In genomic region chr1:235244969-235245592, GRCh38 we compare ENCODE assay signal across 15 cellular contexts.
DNase-seq lines count a peak whose midpoint lies in the region; ATAC-seq and TF ChIP-seq lines count a peak whose summit lies in the region.
"Had no signal": no experiment of that assay in that cellular context is flagged by ENCODE, and none has a peak within 500 bp of the region (broad histone marks: within the 10 kb centered on the region; RNA-seq: fewer than 3 reads in every experiment).

No MANE protein-coding gene starts in this region.

- no peak overlapping the region for H2AFZ ChIP-seq in Loucy (ENCODE audit: low read length)
- no peak overlapping the region for H2AFZ ChIP-seq in neural progenitor cell (replicated peaks)

- H3F3A ChIP-seq in Loucy (ENCODE audit: low read depth) (0 out of 2 replicates have a peak, but pooled peaks cover 6% of the 10 kb centered on the region), neural progenitor cell (ENCODE audit: low read depth) (peaks cover 13% of the 10 kb centered on the region)

- H3K27me3 Mint-ChIP-seq in activated naive CD4-positive, alpha-beta T cell treated with anti-CD3 and anti-CD28 coated beads, Interleukin-2, amount 10 ng/mL, durations not matched to agents 7 days and 5 days = no peaks in the 10 kb centered on the region
- H3K27me3 Mint-ChIP-seq in activated naive CD8-positive, alpha-beta T cell treated with anti-CD3 and anti-CD28 coated beads, Interleukin-2, amount 10 ng/mL, durations not matched to agents 7 days and 5 days = no peaks in the 10 kb centered on the region
- no peaks in the 10 kb centered on the region for H3K27me3 Mint-ChIP-seq in neural progenitor cell (ENCODE audit: insufficient read depth, low read depth)

- POLR2A ChIA-PET in activated naive CD8-positive, alpha-beta T cell treated with anti-CD3 and anti-CD28 coated beads, Interleukin-2, amount 10 ng/mL, durations not matched to agents 7 days and 5 days (lab: Charles Lee) = no interaction called here

- H3K9me2 ChIP-seq in Loucy (replicated peaks; ENCODE audit: low read depth, low read length) = no peaks in the 10 kb centered on the region

- peak overlapping the region; percentile 13 for H3K27ac ChIP-seq in neural progenitor cell

- no peak overlapping the region for H3K4me3 ChIP-seq in Loucy (ENCODE audit: low read length, poor library complexity, severe bottlenecking)
- no peak overlapping the region for H3K4me3 ChIP-seq in neural progenitor cell

- peaks cover 31% of the 10 kb centered on the region for H3K36me3 Mint-ChIP-seq in activated naive CD4-positive, alpha-beta T cell treated with anti-CD3 and anti-CD28 coated beads, Interleukin-2, amount 10 ng/mL, durations not matched to agents 7 days and 5 days
- H3K36me3 Mint-ChIP-seq in activated naive CD8-positive, alpha-beta T cell treated with anti-CD3 and anti-CD28 coated beads, Interleukin-2, amount 10 ng/mL, durations not matched to agents 7 days and 5 days = peaks cover 17% of the 10 kb centered on the region
- H3K36me3 Mint-ChIP-seq in neural progenitor cell = peaks cover 11% of the 10 kb centered on the region

- intact Hi-C loops in left colon (cut with DNase I, micrococcal nuclease) = no loop called here

- H3K9ac ChIP-seq in Loucy (ENCODE audit: low read depth, low read length, poor library complexity, severe bottlenecking) (no peak overlapping the region), neural progenitor cell (no peak overlapping the region)

- H3K36me3 ChIP-seq in Loucy (ENCODE audit: insufficient read depth, low read length) (peaks cover 42% of the 10 kb centered on the region), neural progenitor cell (peaks cover 31% of the 10 kb centered on the region)

- CTCF ChIA-PET in activated naive CD4-positive, alpha-beta T cell treated with anti-CD3 and anti-CD28 coated beads, Interleukin-2, amount 10 ng/mL, durations not matched to agents 7 days and 5 days (lab: Charles Lee) = no interaction called here

- peaks cover 25% of the 10 kb centered on the region for H3K4me1 ChIP-seq in Loucy (ENCODE audit: insufficient read depth, low read length, poor library complexity, severe bottlenecking)
- H3K4me1 ChIP-seq in neural progenitor cell = no peaks in the 10 kb centered on the region

- H3K9me3 Mint-ChIP-seq in activated naive CD4-positive, alpha-beta T cell treated with anti-CD3 and anti-CD28 coated beads, Interleukin-2, amount 10 ng/mL, durations not matched to agents 7 days and 5 days = no peaks in the 10 kb centered on the region
- no peaks in the 10 kb centered on the region for H3K9me3 Mint-ChIP-seq in activated naive CD8-positive, alpha-beta T cell treated with anti-CD3 and anti-CD28 coated beads, Interleukin-2, amount 10 ng/mL, durations not matched to agents 7 days and 5 days
- no peaks in the 10 kb centered on the region for H3K9me3 Mint-ChIP-seq in neural progenitor cell

- H3K79me2 ChIP-seq in Loucy (ENCODE audit: insufficient read depth, low read length) = peaks cover 6% of the 10 kb centered on the region; the same call in 1 of the 2 replicates
- peaks cover 63% of the 10 kb centered on the region for H3K79me2 ChIP-seq in neural progenitor cell (ENCODE audit: low read depth)

- no peak overlapping the region for H3K4me3 Mint-ChIP-seq in activated naive CD4-positive, alpha-beta T cell treated with anti-CD3 and anti-CD28 coated beads, Interleukin-2, amount 10 ng/mL, durations not matched to agents 7 days and 5 days
- H3K4me3 Mint-ChIP-seq in activated naive CD8-positive, alpha-beta T cell treated with anti-CD3 and anti-CD28 coated beads, Interleukin-2, amount 10 ng/mL, durations not matched to agents 7 days and 5 days = peak overlapping the region; percentile 28
- no peak overlapping the region for H3K4me3 Mint-ChIP-seq in neural progenitor cell

- no peak for DNase-seq in activated naive CD4-positive, alpha-beta T cell treated with anti-CD3 and anti-CD28 coated beads, Interleukin-2, amount 10 ng/mL, durations not matched to agents 7 days and 5 days
- DNase-seq in activated naive CD4-positive, alpha-beta T cell treated with Interleukin-2 at 50 U/mL for 16 hours = no peak
- no peak for DNase-seq in activated naive CD8-positive, alpha-beta T cell treated with anti-CD3 and anti-CD28 coated beads, Interleukin-2, amount 10 ng/mL, durations not matched to agents 7 days and 5 days
- DNase-seq in neural progenitor cell (ENCODE audit: low spot score) (no peak), T1000 (lab: John Stamatoyannopoulos, UW) (no peak), cerebellar nuclear complex (lab: John Stamatoyannopoulos, UW) (no peak), left colon (no peak)
- DNase-seq: activated T-cell treated with anti-CD3 and anti-CD28 coated beads for 4 hours; effector CD4-positive, alpha-beta T cell; glutamatergic neuron; NCI-H2029 treated with DMSO at 0.1 percent for 48 hours; NCI-H510A; Right ventricle myocardium superior; stimulated activated CD4-positive, alpha-beta T cell treated with anti-CD3 and anti-CD28 coated beads, Interleukin-1b, Interleukin-23, amount 100 ng/mL, for 48 hours had no signal

- H4K20me1 ChIP-seq in Loucy (ENCODE audit: insufficient read depth, low read length, poor library complexity, severe bottlenecking) (peaks cover 18% of the 10 kb centered on the region), neural progenitor cell (ENCODE audit: low read depth) (peaks cover 6% of the 10 kb centered on the region)

- TF ChIP-seq CTCF in Loucy (conservative IDR thresholded peaks at IDR 0.05; ENCODE audit: low read length) = no peak
- TF ChIP-seq CTCF in neural progenitor cell (IDR thresholded peaks at IDR 0.05) = no peak

- ATAC-seq in activated naive CD8-positive, alpha-beta T cell treated with anti-CD3 and anti-CD28 coated beads, Interleukin-2, amount 10 ng/mL, durations not matched to agents 7 days and 5 days (ENCODE audit: low read depth) = no peak
- ATAC-seq in left colon = no peak

- H3K4me2 ChIP-seq in Loucy (ENCODE audit: low read depth, low read length, poor library complexity, severe bottlenecking) (peak overlapping the region; percentile 31), neural progenitor cell (no peak overlapping the region)

- H3K9me3 ChIP-seq in Loucy (ENCODE audit: insufficient read depth, low read depth, low read length) = no peaks in the 10 kb centered on the region
- no peaks in the 10 kb centered on the region for H3K9me3 ChIP-seq in neural progenitor cell (ENCODE audit: low read depth)

- H3K4me1 Mint-ChIP-seq in activated naive CD4-positive, alpha-beta T cell treated with anti-CD3 and anti-CD28 coated beads, Interleukin-2, amount 10 ng/mL, durations not matched to agents 7 days and 5 days = peaks cover 34% of the 10 kb centered on the region
- H3K4me1 Mint-ChIP-seq in activated naive CD8-positive, alpha-beta T cell treated with anti-CD3 and anti-CD28 coated beads, Interleukin-2, amount 10 ng/mL, durations not matched to agents 7 days and 5 days = peaks cover 31% of the 10 kb centered on the region
- no peaks in the 10 kb centered on the region for H3K4me1 Mint-ChIP-seq in neural progenitor cell

- H3K27ac Mint-ChIP-seq in activated naive CD4-positive, alpha-beta T cell treated with anti-CD3 and anti-CD28 coated beads, Interleukin-2, amount 10 ng/mL, durations not matched to agents 7 days and 5 days = peak overlapping the region; percentile 11
- peak overlapping the region; percentile 6 for H3K27ac Mint-ChIP-seq in activated naive CD8-positive, alpha-beta T cell treated with anti-CD3 and anti-CD28 coated beads, Interleukin-2, amount 10 ng/mL, durations not matched to agents 7 days and 5 days
- no peak overlapping the region for H3K27ac Mint-ChIP-seq in neural progenitor cell

- H3K27me3 ChIP-seq in Loucy (ENCODE audit: insufficient read depth, low read length, poor library complexity, severe bottlenecking) (no peaks in the 10 kb centered on the region), neural progenitor cell (no peaks in the 10 kb centered on the region)
